In genomic region chr1:41361495-41362356, GRCh38 we compare ENCODE assay signal across 8 cellular contexts. TPM values are rescaled to one million over a fixed set of nuclear protein-coding genes. Genes with fewer than 3 reads are reported as not detected.
DNase-seq lines count a peak whose midpoint lies in the region; ATAC-seq and TF ChIP-seq lines count a peak whose summit lies in the region.

No MANE protein-coding gene starts in this region.

- H3K4me2 ChIP-seq in fibroblast of lung (ENCODE audit: extremely low read depth, insufficient read depth, low read length): peak overlapping the region; percentile 68

- no peaks in the 10 kb centered on the region for H4K20me1 ChIP-seq in fibroblast of lung (ENCODE audit: control insufficient read depth, extremely low read depth, insufficient read depth, low read length)

- no peak overlapping the region for H3K27ac ChIP-seq in fibroblast of lung (ENCODE audit: insufficient read depth, low read length)

- no peaks in the 10 kb centered on the region for H3K9me3 ChIP-seq in fibroblast of lung (ENCODE audit: control insufficient read depth, insufficient read depth, low read depth, low read length)

- ATAC-seq in GM18517 (IDR thresholded peaks at IDR 0.05; ENCODE audit: unreplicated experiment): peak; percentile 23
- ATAC-seq in HG03064 (IDR thresholded peaks at IDR 0.05; ENCODE audit: low read depth, unreplicated experiment): peak; percentile 18
- ATAC-seq in HG03196 (IDR thresholded peaks at IDR 0.05; ENCODE audit: unreplicated experiment): no peak
- no peak for ATAC-seq in HG02870 (IDR thresholded peaks at IDR 0.05; ENCODE audit: unreplicated experiment)

- H3K36me3 ChIP-seq in fibroblast of lung (ENCODE audit: control insufficient read depth, insufficient read depth, low read length): no peaks in the 10 kb centered on the region

- no peak overlapping the region for H2AFZ ChIP-seq in fibroblast of lung (ENCODE audit: low read length)

- TF ChIP-seq CTCF in AG10803 (conservative IDR thresholded peaks at IDR 0.05; ENCODE audit: low read length): no peak
- TF ChIP-seq CTCF in fibroblast of lung (conservative IDR thresholded peaks at IDR 0.05 in 1 of 2, IDR thresholded peaks at IDR 0.05 in 1 of 2; ENCODE audit: low read depth in 1 of 2, low read length in 2 of 2): no peak
- no peak for TF ChIP-seq CTCF in retinal pigment epithelial cell (conservative IDR thresholded peaks at IDR 0.05; ENCODE audit: low read depth, low read length)

- DNase-seq in AG10803 (ENCODE audit: low read depth): no peak
- DNase-seq in SW480 (ENCODE audit: low spot score): peak; percentile 49
- DNase-seq in fibroblast of lung (ENCODE audit: low read depth in 2 of 2): no peak
- DNase-seq in retinal pigment epithelial cell (ENCODE audit: low read depth): no peak

- H3K4me1 ChIP-seq in fibroblast of lung (ENCODE audit: control insufficient read depth, extremely low read depth, insufficient read depth, low read length): peaks cover 2% of the 10 kb centered on the region

- no peaks in the 10 kb centered on the region for H3K79me2 ChIP-seq in fibroblast of lung (ENCODE audit: control insufficient read depth, insufficient read depth, low read length)

- H3K4me3 ChIP-seq in AG10803 (ENCODE audit: low read length) (peak overlapping the region; percentile 33), fibroblast of lung (replicated peaks in 1 of 4; ENCODE audit: control extremely low read depth in 1 of 4, insufficient read depth in 1 of 4, low read depth in 3 of 4, low read length in 4 of 4) (peak overlapping the region in 2 of 4 experiments; percentile 21 to 40), retinal pigment epithelial cell (ENCODE audit: low read length) (peak overlapping the region; percentile 78)

- peaks cover 38% of the 10 kb centered on the region for H3K27me3 ChIP-seq in fibroblast of lung (ENCODE audit: control insufficient read depth, insufficient read depth, low read length)

- H3K9ac ChIP-seq in fibroblast of lung (ENCODE audit: insufficient read depth, low read length): no peak overlapping the region

RNA-seq across cellular contexts. Expression of gene FOXO6, which starts 0.5 kb away (rescaled TPM):
- under 0.01 TPM in 2 replicates for total RNA-seq in fibroblast of lung
- not detected in 2 replicates for polyA plus RNA-seq in fibroblast of lung
- polyA plus RNA-seq in fibroblast of lung (2012): 0.06 and 0.10 TPM in 2 replicates
- polyA minus RNA-seq in fibroblast of lung (ENCODE audit: low replicate concordance): not detected in 2 replicates

Comparison
In these comparisons a context has a peak if more than half of its experiments do, and no peak if none do; other contexts are left out.
1. ATAC-seq: peak in GM18517 (single experiment) and HG03064 (single experiment); none in HG03196 (single experiment) and HG02870 (single experiment).